16 cellular contexts compared by ENCODE assay signal in genomic region chr17:19313746-19314651, GRCh38. TPM values are rescaled to one million over a fixed set of nuclear protein-coding genes. Genes with fewer than 3 reads are reported as not detected.
A peak's percentile ranks its signal among the peaks of the same experiment; 100 is the strongest.
DNase-seq lines count a peak whose midpoint lies in the region; ATAC-seq, FAIRE-seq and TF ChIP-seq lines count a peak whose summit lies in the region.
"Had no signal": no experiment of that assay in that cellular context is flagged by ENCODE, and none has a peak within 500 bp of the region (broad histone marks: within the 10 kb centered on the region; RNA-seq: fewer than 3 reads in every experiment).

No MANE protein-coding gene starts in this region.

- no peak for TF ChIP-seq POLR2A in IMR-90 (IDR thresholded peaks at IDR 0.05; ENCODE audit: low read depth, low read length)

- H3K36me3 ChIP-seq in IMR-90 (ENCODE audit: control insufficient read depth, insufficient read depth, low read length) (peaks cover 39% of the 10 kb centered on the region), keratinocyte (ENCODE audit: control insufficient read depth in 2 of 2, extremely low read depth in 1 of 2, insufficient read depth in 2 of 2, low read length in 2 of 2) (peaks cover 19 to 44% of the 10 kb centered on the region in 2 experiments), trophoblast cell (ENCODE audit: control insufficient read depth in 1 of 2, insufficient read depth in 2 of 2, low read length in 2 of 2) (peaks cover 38 to 46% of the 10 kb centered on the region in 2 experiments)
- H3K36me3 ChIP-seq: neural progenitor cell had no signal

- no peak overlapping the region for H3K56ac ChIP-seq in IMR-90 (ENCODE audit: extremely low read depth, insufficient read depth, low read length)

- no TSS peak for BruUV-seq in IMR-90 (replicated peaks; lab: Mats Ljungman, UMichigan)

- no peak overlapping the region for H3K18ac ChIP-seq in IMR-90 (ENCODE audit: low read depth, low read length)
- H3K18ac ChIP-seq in trophoblast cell (ENCODE audit: low read length) = no peak overlapping the region

- no peak overlapping the region for H4K12ac ChIP-seq in trophoblast cell (ENCODE audit: low read depth, low read length)

- no peaks in the 10 kb centered on the region for H3K79me2 ChIP-seq in keratinocyte (ENCODE audit: control insufficient read depth, insufficient read depth, low read length)
- H3K79me2 ChIP-seq in trophoblast cell (ENCODE audit: control insufficient read depth, insufficient read depth, low read length, poor library complexity) = no peaks in the 10 kb centered on the region

- H3K9ac ChIP-seq in IMR-90 (ENCODE audit: low read depth, low read length) (no peak overlapping the region), keratinocyte (ENCODE audit: control insufficient read depth, extremely low read depth, insufficient read depth, low read length) (no peak overlapping the region), trophoblast cell (ENCODE audit: low read length) (no peak overlapping the region)
- H3K9ac ChIP-seq: neural progenitor cell had no signal

- WGBS in IMR-90 (ENCODE audit: extremely low coverage in 2 of 2, insufficient read length in 1 of 2), 2 experiments = 96% methylated on average over 8 of the region's 12 CpGs; no CpG with 5 or more reads in 1 of the 2 experiments
- 100% methylated on average over 1 of the region's 12 CpGs for WGBS in trophoblast cell (ENCODE audit: extremely low coverage, insufficient coverage, insufficient read length)

- H2BK5ac ChIP-seq in IMR-90 (ENCODE audit: low read depth, low read length, poor library complexity, severe bottlenecking) (no peak overlapping the region), trophoblast cell (ENCODE audit: low read depth, low read length, poor library complexity) (no peak overlapping the region)

- dilution Hi-C loops in IMR-90 (cut with HindIII; ENCODE audit: low sequenced_read_pairs, unreplicated experiment) = no loop called here
- dilution Hi-C loops in keratinocyte (cut with MboI; ENCODE audit: extremely low pct_ligation_motif_present, low sequenced_read_pairs) = no loop called here

- H3K4me3 ChIP-seq in IMR-90 (ENCODE audit: insufficient read depth, low read depth, low read length) (no peak overlapping the region), cardiac fibroblast (replicated peaks in 1 of 2; ENCODE audit: low read depth in 2 of 2, low read length in 2 of 2) (no peak overlapping the region), keratinocyte (ENCODE audit: control insufficient read depth in 2 of 3, extremely low read depth in 1 of 3, insufficient read depth in 2 of 3, low read depth in 1 of 3, low read length in 3 of 3) (no peak overlapping the region), trophoblast cell (ENCODE audit: low read depth, low read length) (no peak overlapping the region)
- H3K4me3 ChIP-seq: neural progenitor cell, skin epidermis had no signal

- no peaks in the 10 kb centered on the region for H3K4me1 Mint-ChIP-seq in stimulated activated effector memory CD8-positive, alpha-beta T cell treated with anti-CD3 and anti-CD28 coated beads, Interleukin-12 subunit alpha, Interleukin-12 subunit beta, amount 100 ng/mL, for 72 hours

- H2AK9ac ChIP-seq in IMR-90 (replicated peaks; ENCODE audit: low read depth, low read length, poor library complexity) = peak overlapping the region; percentile 65

- POLR2A ChIA-PET in IMR-90 (lab: Charles Lee; ENCODE audit: unreplicated experiment) = no interaction called here

- CTCF ChIA-PET in IMR-90 (lab: Yijun Ruan, JAX) = no interaction called here

- no peak overlapping the region for H2AK5ac ChIP-seq in IMR-90 (ENCODE audit: low read depth, low read length)
- H2AK5ac ChIP-seq in trophoblast cell (ENCODE audit: low read length) = no peak overlapping the region

- no peak for ATAC-seq in IMR-90 (ENCODE audit: low read depth)
- ATAC-seq in stimulated activated effector memory CD8-positive, alpha-beta T cell treated with anti-CD3 and anti-CD28 coated beads, Interleukin-12 subunit alpha, Interleukin-12 subunit beta, amount 100 ng/mL, for 72 hours = no peak
- ATAC-seq: stimulated activated memory B cell treated with anti-CD40 and anti-IgM and Interleukin-4, amounts not matched to agents 10 μg/mL and 1 μg/mL and 100 μg/mL, for 72 hours had no signal

- H3K36me3 Mint-ChIP-seq in stimulated activated effector memory CD8-positive, alpha-beta T cell treated with anti-CD3 and anti-CD28 coated beads, Interleukin-12 subunit alpha, Interleukin-12 subunit beta, amount 100 ng/mL, for 72 hours = no peaks in the 10 kb centered on the region

- TF ChIP-seq RAD21 in IMR-90 (IDR thresholded peaks at IDR 0.05; ENCODE audit: low read length) = no peak

- no peak overlapping the region for H4K91ac ChIP-seq in IMR-90 (ENCODE audit: insufficient read depth, low read depth, low read length)
- H4K91ac ChIP-seq in trophoblast cell (ENCODE audit: low read depth, low read length) = no peak overlapping the region

- no peak overlapping the region for H2BK12ac ChIP-seq in trophoblast cell (ENCODE audit: low read length)

- in situ Hi-C loops in IMR-90 (cut with MboI; ENCODE audit: low sequenced_read_pairs) = no loop called here

- H3K14ac ChIP-seq in IMR-90 (replicated peaks; ENCODE audit: low read depth, low read length) (no peak overlapping the region), trophoblast cell (ENCODE audit: low read length) (no peak overlapping the region)

- DNase-seq in IMR-90 = no peak
- DNase-seq in cardiac fibroblast (ENCODE audit: low read depth in 2 of 2) = peak; percentile 26 to 64
- no peak for DNase-seq in keratinocyte (ENCODE audit: low read depth, low spot score)
- no peak for DNase-seq in stimulated activated effector memory CD8-positive, alpha-beta T cell treated with anti-CD3 and anti-CD28 coated beads, Interleukin-12 subunit alpha, Interleukin-12 subunit beta, amount 100 ng/mL, for 72 hours (ENCODE audit: low spot score in 2 of 2)
- no peak for DNase-seq in trophoblast cell
- no peak for DNase-seq in NCI-H2227 treated with DMSO at 0.1 percent for 48 hours (lab: John Stamatoyannopoulos, UW)
- no peak for DNase-seq in NCI-H2227 (lab: John Stamatoyannopoulos, UW; ENCODE audit: unreplicated experiment)
- DNase-seq in activated CD8-positive, alpha-beta memory T cell treated with anti-CD3 and anti-CD28 coated beads for 24 hours = no peak
- DNase-seq: activated CD4-positive, alpha-beta T cell treated with anti-CD3 and anti-CD28 coated beads, Interleukin-2, amount 10 ng/mL, durations not matched to agents 7 days and 5 days; activated T-cell treated with anti-CD3 and anti-CD28 coated beads, Interleukin-2, amount 50 U/mL, for 24 hours; GOT3; NCI-H2081 treated with DMSO at 0.1 percent for 48 hours; NCI-H82 had no signal

- H4K5ac ChIP-seq in IMR-90 (ENCODE audit: low read depth, low read length) = no peak overlapping the region

- H2AFZ ChIP-seq in IMR-90 (replicated peaks; ENCODE audit: low read length, poor library complexity) (no peak overlapping the region), keratinocyte (ENCODE audit: control insufficient read depth, low read length) (no peak overlapping the region), trophoblast cell (ENCODE audit: insufficient read depth, low read length, poor library complexity) (no peak overlapping the region)
- H2AFZ ChIP-seq: neural progenitor cell had no signal

- H3K79me1 ChIP-seq in IMR-90 (ENCODE audit: low read depth in 1 of 2, low read length in 2 of 2) = peaks cover 6 to 51% of the 10 kb centered on the region in 2 experiments
- H3K79me1 ChIP-seq in trophoblast cell (ENCODE audit: low read length) = peaks cover 2% of the 10 kb centered on the region

- peak; percentile 51 for FAIRE-seq in keratinocyte (lab: Jason Lieb, UNC)

- no peak overlapping the region for H2BK15ac ChIP-seq in IMR-90 (ENCODE audit: low read depth, low read length)

- TF ChIP-seq CTCF in IMR-90 (conservative IDR thresholded peaks at IDR 0.05; ENCODE audit: low read depth, low read length) (no peak), cardiac fibroblast (IDR thresholded peaks at IDR 0.05; ENCODE audit: low read depth, low read length) (no peak), keratinocyte (optimal IDR thresholded peaks at IDR 0.05 in 1 of 3, IDR thresholded peaks at IDR 0.05 in 1 of 3, conservative IDR thresholded peaks at IDR 0.05 in 1 of 3; ENCODE audit: extremely low read depth in 1 of 3, insufficient read depth in 2 of 3, low read length in 3 of 3) (no peak)

- H3K9me1 ChIP-seq in IMR-90 (ENCODE audit: insufficient read depth, low read length) (peaks cover 24% of the 10 kb centered on the region), keratinocyte (ENCODE audit: control insufficient read depth, extremely low read depth, insufficient read depth, low read length) (peaks cover 4% of the 10 kb centered on the region)

- H3K9me3 Mint-ChIP-seq in stimulated activated effector memory CD8-positive, alpha-beta T cell treated with anti-CD3 and anti-CD28 coated beads, Interleukin-12 subunit alpha, Interleukin-12 subunit beta, amount 100 ng/mL, for 72 hours = no peaks in the 10 kb centered on the region
- H3K9me3 Mint-ChIP-seq: activated CD4-positive, alpha-beta T cell treated with anti-CD3 and anti-CD28 coated beads, Interleukin-2, amount 10 ng/mL, durations not matched to agents 7 days and 5 days; activated T-cell treated with anti-CD3 and anti-CD28 coated beads, Interleukin-2, amount 50 U/mL, for 24 hours; neural progenitor cell; stimulated activated memory B cell treated with anti-CD40 and anti-IgM and Interleukin-4, amounts not matched to agents 10 μg/mL and 1 μg/mL and 100 μg/mL, for 72 hours had no signal

- H3K27me3 ChIP-seq in IMR-90 (ENCODE audit: control insufficient read depth, insufficient read depth, low read length) (no peaks in the 10 kb centered on the region), keratinocyte (ENCODE audit: control insufficient read depth, extremely low read depth, insufficient read depth, low read length) (no peaks in the 10 kb centered on the region), trophoblast cell (ENCODE audit: insufficient read depth, low read length) (no peaks in the 10 kb centered on the region)
- H3K27me3 ChIP-seq: neural progenitor cell had no signal

- H4K8ac ChIP-seq in IMR-90 (ENCODE audit: low read depth in 2 of 2, low read length in 2 of 2) (no peak overlapping the region), trophoblast cell (ENCODE audit: low read depth, low read length) (no peak overlapping the region)

- H3K4ac ChIP-seq in IMR-90 (ENCODE audit: low read depth, low read length) (no peak overlapping the region), trophoblast cell (ENCODE audit: low read depth, low read length) (no peak overlapping the region)

- H2BK20ac ChIP-seq in IMR-90 (ENCODE audit: low read depth, low read length) = no peak overlapping the region

- H3K4me3 Mint-ChIP-seq in stimulated activated effector memory CD8-positive, alpha-beta T cell treated with anti-CD3 and anti-CD28 coated beads, Interleukin-12 subunit alpha, Interleukin-12 subunit beta, amount 100 ng/mL, for 72 hours = no peak overlapping the region
- H3K4me3 Mint-ChIP-seq: activated CD4-positive, alpha-beta T cell treated with anti-CD3 and anti-CD28 coated beads, Interleukin-2, amount 10 ng/mL, durations not matched to agents 7 days and 5 days; activated T-cell treated with anti-CD3 and anti-CD28 coated beads, Interleukin-2, amount 50 U/mL, for 24 hours; neural progenitor cell; stimulated activated memory B cell treated with anti-CD40 and anti-IgM and Interleukin-4, amounts not matched to agents 10 μg/mL and 1 μg/mL and 100 μg/mL, for 72 hours had no signal

- H3K4me1 ChIP-seq in IMR-90 (ENCODE audit: control insufficient read depth, insufficient read depth, low read length) (peaks cover 11% of the 10 kb centered on the region), keratinocyte (ENCODE audit: control insufficient read depth, extremely low read depth, insufficient read depth, low read length) (peaks cover 30% of the 10 kb centered on the region), trophoblast cell (ENCODE audit: control insufficient read depth in 1 of 2, insufficient read depth in 2 of 2, low read length in 2 of 2) (peaks cover 18 to 23% of the 10 kb centered on the region in 2 experiments)

- H4K20me1 ChIP-seq in IMR-90 (ENCODE audit: insufficient read depth, low read length) (peaks cover 9% of the 10 kb centered on the region; the same call in 1 of the 2 replicates), keratinocyte (ENCODE audit: control insufficient read depth, extremely low read depth, insufficient read depth, low read length) (no peaks in the 10 kb centered on the region)

- H3K27ac ChIP-seq in IMR-90 (ENCODE audit: insufficient read depth, low read length) (no peak overlapping the region), keratinocyte (ENCODE audit: control insufficient read depth, insufficient read depth, low read length) (peak overlapping the region; percentile 29), trophoblast cell (ENCODE audit: low read depth, low read length) (no peak overlapping the region)
- H3K27ac ChIP-seq: neural progenitor cell had no signal

- peak overlapping the region; percentile 35 for H3K27ac Mint-ChIP-seq in stimulated activated effector memory CD8-positive, alpha-beta T cell treated with anti-CD3 and anti-CD28 coated beads, Interleukin-12 subunit alpha, Interleukin-12 subunit beta, amount 100 ng/mL, for 72 hours
- H3K27ac Mint-ChIP-seq: activated CD4-positive, alpha-beta T cell treated with anti-CD3 and anti-CD28 coated beads, Interleukin-2, amount 10 ng/mL, durations not matched to agents 7 days and 5 days; activated T-cell treated with anti-CD3 and anti-CD28 coated beads, Interleukin-2, amount 50 U/mL, for 24 hours; stimulated activated memory B cell treated with anti-CD40 and anti-IgM and Interleukin-4, amounts not matched to agents 10 μg/mL and 1 μg/mL and 100 μg/mL, for 72 hours had no signal

- no peak overlapping the region for H2BK120ac ChIP-seq in IMR-90 (ENCODE audit: low read depth, low read length)
- no peak overlapping the region for H2BK120ac ChIP-seq in trophoblast cell (ENCODE audit: insufficient read depth, low read length, poor library complexity)

- intact Hi-C loops in IMR-90 (cut with micrococcal nuclease) = no loop called here

- H3K9me3 ChIP-seq in IMR-90 (ENCODE audit: control insufficient read depth, insufficient read depth, low read length) (no peaks in the 10 kb centered on the region), keratinocyte (ENCODE audit: control insufficient read depth, low read depth, low read length) (no peaks in the 10 kb centered on the region), trophoblast cell (ENCODE audit: insufficient read depth, low read depth, low read length) (no peaks in the 10 kb centered on the region)

- H3K23ac ChIP-seq in IMR-90 (ENCODE audit: low read depth, low read length) = no peak overlapping the region
- H3K23ac ChIP-seq in trophoblast cell (ENCODE audit: low read length) = no peak overlapping the region

- H3K4me2 ChIP-seq in IMR-90 (ENCODE audit: low read depth, low read length) (no peak overlapping the region), keratinocyte (ENCODE audit: control insufficient read depth, extremely low read depth, insufficient read depth, low read depth, low read length) (peak overlapping the region; percentile 31), trophoblast cell (ENCODE audit: low read length) (no peak overlapping the region)
- H3K4me2 ChIP-seq: neural progenitor cell had no signal

RNA-seq across cellular contexts. Expression of gene B9D1, which starts 48.5 kb away (rescaled TPM):
- total RNA-seq in IMR-90 (2012; rRNA removed) = 23.3 and 42.5 TPM in 2 replicates
- 43.8 and 54.9 TPM in 2 replicates for polyA plus RNA-seq in IMR-90 (2012; rRNA removed)
- 53.7 and 71.4 TPM in 2 replicates for polyA plus RNA-seq in IMR-90 (2012; cell fraction: cytosol; rRNA removed)
- 30.7 and 46.9 TPM in 2 replicates for polyA plus RNA-seq in IMR-90 (2012; cell fraction: nucleus; rRNA removed; ENCODE audit: low replicate concordance)
- 27.1 to 31.7 TPM (median 30.3 TPM) in 3 replicates for polyA plus RNA-seq in keratinocyte
- 2.7 TPM for polyA plus RNA-seq in keratinocyte (2011; ENCODE audit: low read depth)
- polyA plus RNA-seq in keratinocyte (2011; cell fraction: cytosol; rRNA removed) = 21.7 and 33.7 TPM in 2 replicates
- 17.1 and 23.4 TPM in 2 replicates for polyA plus RNA-seq in keratinocyte (2011; cell fraction: nucleus; rRNA removed)
- 8.4 and 21.4 TPM in 2 replicates for polyA plus RNA-seq in keratinocyte (2012; ENCODE audit: low replicate concordance)
- 14.9 to 31.9 TPM (median 26.9 TPM) in 3 replicates for polyA minus RNA-seq in keratinocyte
- polyA minus RNA-seq in keratinocyte (2011; cell fraction: cytosol; rRNA and poly(A)+ RNA removed) = 18.2 TPM
- 8.0 and 8.7 TPM in 2 replicates for polyA minus RNA-seq in keratinocyte (2011; cell fraction: nucleus; rRNA and poly(A)+ RNA removed)
- polyA plus RNA-seq in trophoblast cell (2013) = 7.2 and 7.3 TPM in 2 replicates

Comparison
In these comparisons a context has a peak if more than half of its experiments do, and no peak if none do; other contexts are left out.
1. DNase-seq: peak in cardiac fibroblast (2 of 2); none in IMR-90 (single experiment), keratinocyte (single experiment), stimulated activated effector memory CD8-positive, alpha-beta T cell treated with anti-CD3 and anti-CD28 coated beads, Interleukin-12 subunit alpha, Interleukin-12 subunit beta, amount 100 ng/mL, for 72 hours (0 of 2), trophoblast cell (0 of 2), NCI-H2227 treated with DMSO at 0.1 percent for 48 hours (single experiment), NCI-H2227 (single experiment) and activated CD8-positive, alpha-beta memory T cell treated with anti-CD3 and anti-CD28 coated beads for 24 hours (single experiment).